13 cellular contexts compared by ENCODE assay signal in genomic region chr19:17296278-17296677, GRCh38. TPM values are rescaled to one million over a fixed set of nuclear protein-coding genes. Genes with fewer than 3 reads are reported as not detected.
DNase-seq lines count a peak whose midpoint lies in the region; ATAC-seq, FAIRE-seq and TF ChIP-seq lines count a peak whose summit lies in the region.
"Had no signal": no experiment of that assay in that cellular context is flagged by ENCODE, and none has a peak within 500 bp of the region (broad histone marks: within the 10 kb centered on the region; RNA-seq: fewer than 3 reads in every experiment).

No MANE protein-coding gene starts in this region.

- H3K4me3 Mint-ChIP-seq in MCF 10A (ENCODE audit: unreplicated experiment) (peak overlapping the region; percentile 15), endothelial cell (ENCODE audit: unreplicated experiment) (no peak overlapping the region)
- H3K4me3 Mint-ChIP-seq: activated naive CD4-positive, alpha-beta T cell treated with anti-CD3 and anti-CD28 coated beads, Interleukin-2, amount 50 U/mL, for 24 hours; CD14-positive monocyte had no signal

- H3K27me3 Mint-ChIP-seq in MCF 10A (ENCODE audit: insufficient read depth, unreplicated experiment) (no peaks in the 10 kb centered on the region), endothelial cell (ENCODE audit: unreplicated experiment) (peaks cover 3% of the 10 kb centered on the region)
- H3K27me3 Mint-ChIP-seq: activated naive CD4-positive, alpha-beta T cell treated with anti-CD3 and anti-CD28 coated beads, Interleukin-2, amount 50 U/mL, for 24 hours had no signal

- TF ChIP-seq POLR2A in breast epithelium (IDR thresholded peaks at IDR 0.05), result no peak

- H3K36me3 ChIP-seq in breast epithelium, result no peaks in the 10 kb centered on the region

- peaks cover 0 to 5% of the 10 kb centered on the region in 2 donors for H3K9me3 ChIP-seq in breast epithelium

- no TSS peak for BruUV-seq in MCF 10A (replicated peaks; lab: Mats Ljungman, UMichigan)

- intact Hi-C loops in MCF 10A (cut with micrococcal nuclease) (loop anchor here (1.0 kb wide), 1 partner anchor 9 kb away; the partner anchor contains the start of gene MRPL34), breast epithelium (cut with DNase I; ENCODE audit: low total_unique reads) (no loop called here)

- CTCF ChIA-PET in MCF 10A (lab: Yijun Ruan, JAX), result interaction anchor here (0.7 to 1.8 kb wide), 4 partner anchors 29 to 90 kb away, joined by 3 to 6 read pairs (median 5); partner anchors contain the start of gene ANO8

- H3K4me1 ChIP-seq in breast epithelium, result no peaks in the 10 kb centered on the region

- POLR2A ChIA-PET in MCF 10A (lab: Yijun Ruan, JAX), result interaction anchor here (0.6 to 2.1 kb wide), 4 partner anchors 10 to 89 kb away, joined by 3 to 13 read pairs (median 8); partner anchors contain the start of genes ANO8, DDA1 and MRPL34

- peak; percentile 41 for FAIRE-seq in RCC 7860 (lab: Jason Lieb, UNC)
- no peak for FAIRE-seq in D721Med (lab: Jason Lieb, UNC)
- FAIRE-seq: endometrium, GM12892 had no signal

- DNase-seq in MCF 10A (ENCODE audit: unreplicated experiment), result peak; percentile 81
- DNase-seq in breast epithelium (ENCODE audit: low spot score in 2 of 2), result no peak
- peak; percentile 71 for DNase-seq in RCC 7860 (ENCODE audit: low spot score)
- DNase-seq in endothelial cell (ENCODE audit: low spot score), result no peak
- no peak for DNase-seq in globus pallidus (ENCODE audit: low spot score)
- no peak for DNase-seq in anterior cingulate cortex (lab: John Stamatoyannopoulos, UW)
- no peak for DNase-seq in D721Med (ENCODE audit: insufficient read length, low spot score)
- DNase-seq: NCI-H1048 had no signal

- H3K27ac ChIP-seq in breast epithelium, result no peak overlapping the region

- H3K27ac Mint-ChIP-seq in MCF 10A (ENCODE audit: low read depth, unreplicated experiment), result no peak overlapping the region
- peak overlapping the region; percentile 70 for H3K27ac Mint-ChIP-seq in endothelial cell (ENCODE audit: unreplicated experiment)
- H3K27ac Mint-ChIP-seq: activated naive CD4-positive, alpha-beta T cell treated with anti-CD3 and anti-CD28 coated beads, Interleukin-2, amount 50 U/mL, for 24 hours had no signal

- H3K4me1 Mint-ChIP-seq in MCF 10A (ENCODE audit: insufficient read depth, unreplicated experiment) (peaks cover 4% of the 10 kb centered on the region), endothelial cell (ENCODE audit: unreplicated experiment) (no peaks in the 10 kb centered on the region)
- H3K4me1 Mint-ChIP-seq: activated naive CD4-positive, alpha-beta T cell treated with anti-CD3 and anti-CD28 coated beads, Interleukin-2, amount 50 U/mL, for 24 hours had no signal

- H3K27me3 ChIP-seq in breast epithelium, result no peaks in the 10 kb centered on the region

- TF ChIP-seq CTCF in MCF 10A (IDR thresholded peaks at IDR 0.05; ENCODE audit: unreplicated experiment) (peak; percentile 33), breast epithelium (IDR thresholded peaks at IDR 0.05) (no peak), endothelial cell (IDR thresholded peaks at IDR 0.05; ENCODE audit: unreplicated experiment) (no peak), D721Med (IDR thresholded peaks at IDR 0.05; ENCODE audit: insufficient read depth, missing control alignments) (no peak)

- H3K36me3 Mint-ChIP-seq in MCF 10A (ENCODE audit: insufficient read depth, unreplicated experiment) (peaks cover 17% of the 10 kb centered on the region), endothelial cell (ENCODE audit: low read depth, unreplicated experiment) (no peaks in the 10 kb centered on the region)
- H3K36me3 Mint-ChIP-seq: activated naive CD4-positive, alpha-beta T cell treated with anti-CD3 and anti-CD28 coated beads, Interleukin-2, amount 50 U/mL, for 24 hours had no signal

- H3K4me3 ChIP-seq in breast epithelium, result no peak overlapping the region

- H3K9me3 Mint-ChIP-seq in MCF 10A (ENCODE audit: unreplicated experiment) (no peaks in the 10 kb centered on the region), endothelial cell (ENCODE audit: unreplicated experiment) (no peaks in the 10 kb centered on the region)
- H3K9me3 Mint-ChIP-seq: activated naive CD4-positive, alpha-beta T cell treated with anti-CD3 and anti-CD28 coated beads, Interleukin-2, amount 50 U/mL, for 24 hours had no signal

- no peak for ATAC-seq in HG03432 (IDR thresholded peaks at IDR 0.05; ENCODE audit: unreplicated experiment)

RNA-seq across cellular contexts. Expression of gene ABHD8, which starts 6.9 kb away (rescaled TPM):
- 4.1 and 6.4 TPM in 2 replicates for total RNA-seq in MCF 10A (2022)
- total RNA-seq in breast epithelium, result 10 to 100 TPM in 2 of 3 donors, 1 to 10 TPM in 1; 6.7 to 14.4 (median 11.0) TPM
- 8.9 TPM for total RNA-seq in endothelial cell (ENCODE audit: unreplicated experiment)

RNA-seq across cellular contexts. Expression of gene MRPL34, which starts 9.4 kb away (rescaled TPM):
- 58.8 and 65.8 TPM in 2 replicates for total RNA-seq in MCF 10A (2022)
- 100 to 1,000 TPM in 1 of 3 donors, 10 to 100 TPM in 2; 88.5 to 139 (median 98.0) TPM for total RNA-seq in breast epithelium
- 60.2 TPM for total RNA-seq in endothelial cell (ENCODE audit: unreplicated experiment)

RNA-seq across cellular contexts. Expression of gene DDA1, which starts 13.1 kb away (rescaled TPM):
- 57.4 and 60.4 TPM in 2 replicates for total RNA-seq in MCF 10A (2022)
- total RNA-seq in breast epithelium, result 10 to 100 TPM in 2 of 3 donors, 1 to 10 TPM in 1; 9.2 to 18.7 (median 11.1) TPM
- 44.7 TPM for total RNA-seq in endothelial cell (ENCODE audit: unreplicated experiment)

RNA-seq across cellular contexts. Expression of gene ANKLE1, which starts 14.6 kb away (rescaled TPM):
- 0.16 and 1.0 TPM in 2 replicates for total RNA-seq in MCF 10A (2022)
- 1 to 10 TPM in 2 of 3 donors, under 1 TPM in 1; 0.96 to 1.6 (median 1.0) TPM for total RNA-seq in breast epithelium
- total RNA-seq in endothelial cell (ENCODE audit: unreplicated experiment), result 2.3 TPM

RNA-seq across cellular contexts. Expression of gene BABAM1, which starts 29.0 kb away (rescaled TPM):
- 96.1 and 104 TPM in 2 replicates for total RNA-seq in MCF 10A (2022)
- 10 to 100 TPM; 48.5 to 65.6 (median 54.1) TPM for total RNA-seq in breast epithelium
- total RNA-seq in endothelial cell (ENCODE audit: unreplicated experiment), result 136 TPM

Comparison
In these comparisons a context has a peak if more than half of its experiments do, and no peak if none do; other contexts are left out.
1. DNase-seq: peak in MCF 10A (single experiment) and RCC 7860 (single experiment); none in breast epithelium (0 of 2), endothelial cell (single experiment), globus pallidus (single experiment), anterior cingulate cortex (0 of 58) and D721Med (single experiment).